In genomic region chr14:104112113-104112505, GRCh38 we compare ENCODE assay signal across 18 cellular contexts. TPM values are rescaled to one million over a fixed set of nuclear protein-coding genes. Genes with fewer than 3 reads are reported as not detected.
A peak's percentile ranks its signal among the peaks of the same experiment; 100 is the strongest.
DNase-seq lines count a peak whose midpoint lies in the region; ATAC-seq and TF ChIP-seq lines count a peak whose summit lies in the region.
"Had no signal": no experiment of that assay in that cellular context is flagged by ENCODE, and none has a peak within 500 bp of the region (broad histone marks: within the 10 kb centered on the region; RNA-seq: fewer than 3 reads in every experiment).

No MANE protein-coding gene starts in this region.

- H3K4me1 ChIP-seq in RWPE2 (ENCODE audit: insufficient read depth, poor library complexity, severe bottlenecking), result peaks cover 4% of the 10 kb centered on the region
- H3K4me1 ChIP-seq in left ventricle myocardium inferior, result peaks cover 11% of the 10 kb centered on the region

- H3K9me3 ChIP-seq in RWPE2 (ENCODE audit: severe bottlenecking) (no peaks in the 10 kb centered on the region), left ventricle myocardium inferior (replicated peaks) (no peaks in the 10 kb centered on the region)
- H3K9me3 ChIP-seq: A549 had no signal

- H3K27ac ChIP-seq in RWPE2 (ENCODE audit: poor library complexity, severe bottlenecking) (no peak overlapping the region), left ventricle myocardium inferior (replicated peaks) (no peak overlapping the region)
- H3K27ac ChIP-seq: A549; BLaER1 treated with 17β-estradiol and CSF1 and Interleukin-3, amounts not matched to agents 10 nM and 100 nM; GM23248; HL-60 had no signal

- no peaks in the 10 kb centered on the region for H3K27me3 ChIP-seq in RWPE2 (ENCODE audit: insufficient read depth, poor library complexity, severe bottlenecking)
- H3K27me3 ChIP-seq in left ventricle myocardium inferior (ENCODE audit: low read depth), result peaks cover 49% of the 10 kb centered on the region

- intact Hi-C loops in left ventricle myocardium inferior (cut with micrococcal nuclease), result no loop called here
- intact Hi-C loops in posterior vena cava (cut with DNase I), result loop anchor here in 1 of 2 donors (5.0 kb wide), 1 partner anchor 155 kb away; no protein-coding TSS in a partner anchor

- H3K36me3 ChIP-seq in RWPE2 (ENCODE audit: low read depth) (no peaks in the 10 kb centered on the region), left ventricle myocardium inferior (no peaks in the 10 kb centered on the region)
- H3K36me3 ChIP-seq: BLaER1 treated with 17β-estradiol and CSF1 and Interleukin-3, amounts not matched to agents 10 nM and 100 nM had no signal

- DNase-seq in activated naive CD4-positive, alpha-beta T cell treated with anti-CD3 and anti-CD28 coated beads, Interleukin-2, amount 50 U/mL, for 16 hours, result peak; percentile 8
- no peak for DNase-seq in activated naive CD4-positive, alpha-beta T cell (lab: John Stamatoyannopoulos, UW)
- peak; percentile 65 for DNase-seq in RWPE2 (ENCODE audit: low spot score)
- DNase-seq in left ventricle myocardium inferior, result peak; percentile 4
- DNase-seq in posterior vena cava (ENCODE audit: low spot score), result peak; percentile 54
- no peak for DNase-seq in NCI-H1105 (lab: John Stamatoyannopoulos, UW)
- DNase-seq: DMS79, GM23248, HCEC 1CT, NCI-H187, NCI-H446, NCI-H69 had no signal

- no peak overlapping the region for H3K4me3 ChIP-seq in RWPE2 (ENCODE audit: severe bottlenecking)
- no peak overlapping the region for H3K4me3 ChIP-seq in left ventricle myocardium inferior
- H3K4me3 ChIP-seq: A549; BLaER1 treated with 17β-estradiol and CSF1 and Interleukin-3, amounts not matched to agents 10 nM and 100 nM; GM23248 had no signal

- TF ChIP-seq CTCF in RWPE2 (IDR thresholded peaks at IDR 0.05; ENCODE audit: poor library complexity, severe bottlenecking) (no peak), left ventricle myocardium inferior (IDR thresholded peaks at IDR 0.05; ENCODE audit: borderline replicate concordance) (no peak)

- ATAC-seq in RWPE2 (ENCODE audit: low read depth) (no peak), GM19328 (IDR thresholded peaks at IDR 0.05; ENCODE audit: unreplicated experiment) (no peak), GM21381 (IDR thresholded peaks at IDR 0.05; ENCODE audit: unreplicated experiment) (no peak)
- ATAC-seq: A549 had no signal

RNA-seq across cellular contexts. Expression of gene KIF26A, which starts 26.3 kb away (rescaled TPM):
- total RNA-seq in left ventricle myocardium inferior (6.5 TPM), posterior vena cava (1 to 10 TPM; 5.0 to 6.9 TPM)
- total RNA-seq: GM23248 had no signal

RNA-seq across cellular contexts. Expression of gene ASPG, which starts 26.6 kb away (rescaled TPM):
- total RNA-seq in left ventricle myocardium inferior, result 27.1 TPM
- 1 to 10 TPM; 1.3 to 3.2 TPM for total RNA-seq in posterior vena cava
- total RNA-seq: CD8-positive, alpha-beta memory T cell; GM23248 had no signal

Comparison
In these comparisons a context has a peak if more than half of its experiments do, and no peak if none do; other contexts are left out.
1. DNase-seq: peak in activated naive CD4-positive, alpha-beta T cell treated with anti-CD3 and anti-CD28 coated beads, Interleukin-2, amount 50 U/mL, for 16 hours (single experiment), RWPE2 (single experiment), left ventricle myocardium inferior (single experiment) and posterior vena cava (single experiment); none in activated naive CD4-positive, alpha-beta T cell (0 of 4) and NCI-H1105 (single experiment).